2 cellular contexts compared by ENCODE assay signal in genomic region chr10:127921751-127922140, GRCh38.
TF ChIP-seq lines count a peak whose summit lies in the region.

No MANE protein-coding gene starts in this region.

TF ChIP-seq in SK-N-SH, 30 proteins besides CTCF, POLR2A, EP300 and RAD21 (continued from another document):
- TF ChIP-seq PBX3 (IDR thresholded peaks at IDR 0.05) (no peak), EZH2phosphoT487 (IDR thresholded peaks at IDR 0.05; ENCODE audit: borderline replicate concordance, low read depth) (no peak), IRF3 (IDR thresholded peaks at IDR 0.05; ENCODE audit: low read depth, low read length) (no peak), FOSL2 (IDR thresholded peaks at IDR 0.05; ENCODE audit: borderline replicate concordance, low read depth) (no peak), FOXJ3 (CRISPR knock-in tag; IDR thresholded peaks at IDR 0.05) (no peak), USF2 (IDR thresholded peaks at IDR 0.05; ENCODE audit: borderline replicate concordance, low read depth, low read length) (no peak), YY1 (IDR thresholded peaks at IDR 0.05; ENCODE audit: low read depth) (no peak), FOXM1 (IDR thresholded peaks at IDR 0.05; ENCODE audit: low read depth) (no peak), RFX5 (IDR thresholded peaks at IDR 0.05; ENCODE audit: low read length) (no peak), REST (IDR thresholded peaks at IDR 0.05; ENCODE audit: low read depth, low read length) (no peak), GATA2 (CRISPR knock-in tag; IDR thresholded peaks at IDR 0.05) (no peak), NFIC (IDR thresholded peaks at IDR 0.05; ENCODE audit: borderline replicate concordance) (no peak), POLR2AphosphoS5 (IDR thresholded peaks at IDR 0.05; ENCODE audit: low read depth, low read length) (no peak), TCF12 (IDR thresholded peaks at IDR 0.05) (no peak)
TF ChIP-seq in SK-N-SH: peak in this region for 0.

TF ChIP-seq in SK-N-SH treated with all-trans-retinoic acid at 6 μM for 48 hours, 23 proteins besides CTCF, POLR2A, EP300 and RAD21 (continued from another document):
- TF ChIP-seq POU6F1 (CRISPR knock-in tag; IDR thresholded peaks at IDR 0.05; ENCODE audit: borderline replicate concordance, low read depth) (no peak), OSR1 (CRISPR knock-in tag; IDR thresholded peaks at IDR 0.05) (no peak), ARNTL (CRISPR knock-in tag; IDR thresholded peaks at IDR 0.05; ENCODE audit: borderline replicate concordance, low read depth) (no peak), CREB5 (CRISPR knock-in tag; IDR thresholded peaks at IDR 0.05; ENCODE audit: low read depth) (no peak), GLIS3 (CRISPR knock-in tag; IDR thresholded peaks at IDR 0.05) (no peak), ZNF565 (CRISPR knock-in tag; conservative IDR thresholded peaks at IDR 0.05; ENCODE audit: low read depth) (no peak), TSHZ2 (CRISPR knock-in tag; IDR thresholded peaks at IDR 0.05) (no peak), ZFP30 (CRISPR knock-in tag; IDR thresholded peaks at IDR 0.05) (no peak), TCF4 (CRISPR knock-in tag; IDR thresholded peaks at IDR 0.05; ENCODE audit: borderline replicate concordance) (no peak), CSRNP3 (CRISPR knock-in tag; IDR thresholded peaks at IDR 0.05) (no peak), CSDC2 (CRISPR knock-in tag; IDR thresholded peaks at IDR 0.05) (no peak), ZNF70 (CRISPR knock-in tag; IDR thresholded peaks at IDR 0.05) (no peak), ZC3H10 (CRISPR knock-in tag; IDR thresholded peaks at IDR 0.05) (no peak), ISL1 (CRISPR knock-in tag; IDR thresholded peaks at IDR 0.05) (no peak), BACH2 (CRISPR knock-in tag; IDR thresholded peaks at IDR 0.05; ENCODE audit: borderline replicate concordance) (no peak), PATZ1 (CRISPR knock-in tag; IDR thresholded peaks at IDR 0.05; ENCODE audit: borderline replicate concordance) (no peak)
